ENCODE assay signal across 25 cellular contexts in genomic region chr3:35562141-35562540, GRCh38.
"Had no signal": no experiment of that assay in that cellular context is flagged by ENCODE, and none has a peak within 500 bp of the region (broad histone marks: within the 10 kb centered on the region; RNA-seq: fewer than 3 reads in every experiment).

No MANE protein-coding gene starts in this region.

- DNase-seq: activated B cell treated with CpG ODN at 0.5 μM for 24 hours; activated CD4-positive, alpha-beta T cell treated with anti-CD3 and anti-CD28 coated beads for 1 hour; activated CD4-positive, alpha-beta T cell treated with anti-CD3 and anti-CD28 coated beads, Interleukin-2, amount 10 ng/mL, durations not matched to agents 24 days and 14 days; activated CD4-positive, alpha-beta T cell treated with anti-CD3 and anti-CD28 coated beads, Interleukin-2, amount 50 U/mL, for 48 hours; activated CD8-positive, alpha-beta memory T cell treated with anti-CD3 and anti-CD28 coated beads, Interleukin-2, amount 10 ng/mL, durations not matched to agents 7 days and 5 days; activated gamma-delta T cell; activated naive CD4-positive, alpha-beta T cell treated with anti-CD3 and anti-CD28 coated beads for 36 hours; activated T-cell treated with anti-CD3 and anti-CD28 coated beads, Interleukin-2, amount 50 U/mL, for 4 hours; amygdala; brain microvascular endothelial cell; cerebellar nuclear complex; Karpas-422; NCI-H1092; NCI-H1417; NCI-H1930; NCI-H2171; NCI-H226; NCI-H510A treated with DMSO at 0.1 percent for 48 hours; NCI-H748 treated with DMSO at 0.1 percent for 48 hours; NK-92 treated with Interleukin-12 subunit alpha and Interleukin-12 subunit beta, amount 100 ng/mL, for 24 hours; SHP77; T-helper 17 cell; T-helper 9 cell had no signal

- H3K4me3 ChIP-seq: K562 had no signal

- ATAC-seq: activated CD8-positive, alpha-beta memory T cell treated with anti-CD3 and anti-CD28 coated beads, Interleukin-2, amount 10 ng/mL, durations not matched to agents 7 days and 5 days; activated T-cell treated with anti-CD3 and anti-CD28 coated beads, Interleukin-2, amount 50 U/mL, for 4 hours; activated T-helper 17 cell treated with anti-CD3 and anti-CD28 coated beads, Interleukin-2, amount 50 U/mL, for 72 hours; K562; T-helper 17 cell had no signal

- H3K27ac ChIP-seq: brain microvascular endothelial cell had no signal

- H3K36me3 ChIP-seq: brain microvascular endothelial cell had no signal

- H3K27me3 ChIP-seq: brain microvascular endothelial cell had no signal
